ENCODE assay signal across 21 cellular contexts in the genomic region with DNA sequence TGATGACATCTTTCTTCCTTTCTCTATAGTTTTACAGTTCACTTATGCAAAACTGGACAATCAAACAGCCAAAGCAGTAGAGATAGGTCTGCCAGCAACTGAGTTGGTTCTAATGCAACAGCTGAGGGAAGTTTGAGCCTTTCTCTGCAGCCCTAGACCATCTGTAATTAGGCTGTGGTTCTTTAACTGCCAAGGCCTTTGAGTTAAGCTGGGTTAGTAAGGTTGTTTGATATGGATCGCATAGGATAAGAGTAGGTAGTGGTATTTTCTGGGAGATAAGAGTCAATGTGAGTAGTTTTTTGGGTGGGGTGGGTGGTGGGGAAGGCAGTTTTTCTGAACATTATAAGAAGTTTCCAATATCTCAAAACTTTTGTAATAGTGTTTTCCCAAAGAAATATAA.
"Had no signal": no experiment of that assay in that cellular context is flagged by ENCODE, and none has a peak within 500 bp of the region (broad histone marks: within the 10 kb centered on the region; RNA-seq: fewer than 3 reads in every experiment).

No MANE protein-coding gene starts in this region.

- H3K4me1 ChIP-seq: pancreas had no signal

- DNase-seq: effector memory CD8-positive, alpha-beta T cell; esophagus squamous epithelium; glutamatergic neuron; islet precursor cell; left cardiac atrium; left ventricle myocardium superior; mesendoderm; naive thymus-derived CD4-positive, alpha-beta T cell; occipital lobe; pancreas; right cardiac atrium; small intestine; stimulated activated CD4-positive, alpha-beta T cell treated with anti-CD3 and anti-CD28 coated beads, Interleukin-12 subunit alpha, Interleukin-12 subunit beta, amount 100 ng/mL, for 4 hours; stimulated activated naive CD4-positive, alpha-beta T cell treated with Interleukin-2 at 50 U/mL for 16 hours; upper lobe of right lung had no signal

- ATAC-seq: effector memory CD8-positive, alpha-beta T cell; gastroesophageal sphincter; left cardiac atrium; left ventricle myocardium superior; naive thymus-derived CD4-positive, alpha-beta T cell; pancreas; right cardiac atrium; upper lobe of right lung had no signal

- H3K27me3 Mint-ChIP-seq: effector memory CD8-positive, alpha-beta T cell; naive thymus-derived CD4-positive, alpha-beta T cell; progenitor cell of endocrine pancreas had no signal

- H3K4me3 ChIP-seq: esophagus squamous epithelium, gastroesophageal sphincter, lung, pancreas, upper lobe of right lung, vagina had no signal

- H3K36me3 ChIP-seq: esophagus squamous epithelium, pancreas, upper lobe of right lung, vagina had no signal

- H3K27ac ChIP-seq: esophagus squamous epithelium, gastroesophageal sphincter, pancreas, upper lobe of right lung, vagina had no signal

- H3K9me3 ChIP-seq: esophagus squamous epithelium, gastroesophageal sphincter, pancreas, upper lobe of right lung, vagina had no signal

- FAIRE-seq: colon, pancreas, small intestine had no signal

- H3K27me3 ChIP-seq: esophagus squamous epithelium, gastroesophageal sphincter, pancreas, upper lobe of right lung, vagina had no signal

- H3K27ac Mint-ChIP-seq: dendritic cell treated with granulocyte-macrophage colony-stimulating factor and Interleukin-4, amounts not matched to agents 40 ng/mL and 50 ng/mL, for 4 days; progenitor cell of endocrine pancreas had no signal

- H3K4me3 Mint-ChIP-seq: dendritic cell treated with granulocyte-macrophage colony-stimulating factor and Interleukin-4, amounts not matched to agents 40 ng/mL and 50 ng/mL, for 4 days; naive thymus-derived CD4-positive, alpha-beta T cell had no signal
